Comparison of ENCODE assay signal across 21 cellular contexts in the genomic region with DNA sequence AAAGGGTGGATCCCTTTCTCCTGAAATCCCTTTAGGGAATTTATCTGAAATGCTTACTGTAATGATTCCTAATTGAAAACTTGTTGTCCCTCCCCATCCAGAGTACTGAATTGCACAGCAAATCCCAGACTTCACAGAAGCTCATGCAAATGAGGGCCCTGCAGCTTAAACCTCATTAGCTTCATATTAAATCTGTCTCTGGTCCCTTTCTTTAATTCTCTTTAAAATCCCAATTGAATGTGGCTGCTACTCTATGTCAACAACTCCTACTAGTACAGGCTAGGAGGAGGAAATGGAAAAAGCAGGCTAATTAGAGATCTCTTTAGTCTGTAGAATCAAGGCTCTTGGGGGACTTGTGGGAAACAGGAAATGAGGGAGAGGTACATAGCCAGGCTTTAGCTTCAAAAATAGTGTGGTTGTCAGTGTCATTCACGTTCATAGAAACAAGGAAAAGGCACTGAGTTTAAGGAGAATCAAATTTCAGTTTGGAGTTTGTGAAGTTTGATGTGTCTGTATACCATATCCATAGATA.
DNase-seq lines count a peak whose midpoint lies in the region; ATAC-seq and TF ChIP-seq lines count a peak whose summit lies in the region.
"Had no signal": no experiment of that assay in that cellular context is flagged by ENCODE, and none has a peak within 500 bp of the region (broad histone marks: within the 10 kb centered on the region; RNA-seq: fewer than 3 reads in every experiment).

No MANE protein-coding gene starts in this region.

- H3K9me3 ChIP-seq in A673 (ENCODE audit: low read depth, low read length, poor library complexity, severe bottlenecking), result no peaks in the 10 kb centered on the region
- H3K9me3 ChIP-seq in RWPE2 (ENCODE audit: severe bottlenecking), result peaks cover 4% of the 10 kb centered on the region
- H3K9me3 ChIP-seq in T-helper 17 cell (ENCODE audit: control insufficient read depth, low read length, poor library complexity, severe bottlenecking), result no peaks in the 10 kb centered on the region
- H3K9me3 ChIP-seq in colonic mucosa, result no peaks in the 10 kb centered on the region

- ATAC-seq in RWPE2 (ENCODE audit: low read depth), result no peak
- ATAC-seq in GM19455 (IDR thresholded peaks at IDR 0.05; ENCODE audit: unreplicated experiment), result no peak
- ATAC-seq in T-helper 17 cell, result no peak
- ATAC-seq: HCT116, K562 had no signal

- intact Hi-C loops in A673 (cut with micrococcal nuclease; ENCODE audit: unreplicated experiment) (no loop called here), colonic mucosa (cut with DNase I) (no loop called here)

- H3K27me3 Mint-ChIP-seq in T-helper 17 cell, result no peaks in the 10 kb centered on the region

- H3K9ac ChIP-seq in colonic mucosa (ENCODE audit: low read depth in 2 of 2, low read length in 2 of 2), result no peak overlapping the region

- no peak for TF ChIP-seq CTCF in A673 (conservative IDR thresholded peaks at IDR 0.05; ENCODE audit: low read depth, low read length)
- TF ChIP-seq CTCF in RWPE2 (IDR thresholded peaks at IDR 0.05; ENCODE audit: poor library complexity, severe bottlenecking), result no peak
- no peak for TF ChIP-seq CTCF in colonic mucosa (IDR thresholded peaks at IDR 0.05)

- H3K4me1 ChIP-seq in A673 (ENCODE audit: insufficient read depth, low read length, poor library complexity, severe bottlenecking) (peaks cover 5% of the 10 kb centered on the region), RWPE2 (ENCODE audit: insufficient read depth, poor library complexity, severe bottlenecking) (peaks cover 40% of the 10 kb centered on the region), colonic mucosa (no peaks in the 10 kb centered on the region)

- CTCF ChIA-PET in A673 (lab: Charles Lee), result no interaction called here

- DNase-seq in A673 (ENCODE audit: low spot score) (peak; percentile 48), DMS53 (lab: John Stamatoyannopoulos, UW) (peak; percentile 12), RWPE2 (ENCODE audit: low spot score) (no peak), epithelial cell of prostate (ENCODE audit: low read depth, low spot score) (no peak), nucleus accumbens (lab: John Stamatoyannopoulos, UW) (no peak), T-helper 17 cell (no peak), colonic mucosa (no peak)
- DNase-seq: AML-193, DMS79, MV-4-11, NCI-H1436 treated with DMSO at 0.1 percent for 48 hours, NCI-H2029 treated with DMSO at 0.1 percent for 48 hours, NCI-H2227 treated with DMSO at 0.1 percent for 48 hours, NCI-H524 treated with DMSO at 0.1 percent for 48 hours, OCI-M1, RPMI8226, T-helper 1 cell had no signal

- H3K36me3 Mint-ChIP-seq in T-helper 17 cell (ENCODE audit: low read depth), result no peaks in the 10 kb centered on the region
- H3K36me3 Mint-ChIP-seq: CD14-positive monocyte had no signal

- H3K4me3 ChIP-seq in A673 (ENCODE audit: low read depth, low read length, poor library complexity, severe bottlenecking) (no peak overlapping the region), RWPE2 (ENCODE audit: severe bottlenecking) (no peak overlapping the region), colonic mucosa (no peak overlapping the region)
- H3K4me3 ChIP-seq: K562 had no signal

- H3K36me3 ChIP-seq in A673 (ENCODE audit: insufficient read depth, low read length, poor library complexity, severe bottlenecking), result no peaks in the 10 kb centered on the region
- H3K36me3 ChIP-seq in RWPE2 (ENCODE audit: low read depth), result peaks cover 4% of the 10 kb centered on the region; the same call in 1 of the 2 replicates
- no peaks in the 10 kb centered on the region for H3K36me3 ChIP-seq in colonic mucosa

- H3K27me3 ChIP-seq in A673 (replicated peaks; ENCODE audit: insufficient read depth, low read depth, low read length, poor library complexity) (no peaks in the 10 kb centered on the region), RWPE2 (ENCODE audit: insufficient read depth, poor library complexity, severe bottlenecking) (no peaks in the 10 kb centered on the region), colonic mucosa (no peaks in the 10 kb centered on the region)

- H3K27ac Mint-ChIP-seq in T-helper 17 cell, result no peak overlapping the region
- H3K27ac Mint-ChIP-seq: CD14-positive monocyte had no signal

- H3K4me1 Mint-ChIP-seq in T-helper 17 cell, result no peaks in the 10 kb centered on the region
- H3K4me1 Mint-ChIP-seq: CD14-positive monocyte had no signal

- no peak overlapping the region for H3K27ac ChIP-seq in A673 (ENCODE audit: low read depth, low read length, poor library complexity, severe bottlenecking)
- peak overlapping the region; percentile 51 for H3K27ac ChIP-seq in RWPE2 (ENCODE audit: poor library complexity, severe bottlenecking)
- peak overlapping the region; percentile 71 for H3K27ac ChIP-seq in epithelial cell of prostate
- no peak overlapping the region for H3K27ac ChIP-seq in colonic mucosa

- POLR2A ChIA-PET in A673 (lab: Charles Lee; ENCODE audit: low non-redundant PET), result no interaction called here

- H3K4me3 Mint-ChIP-seq in T-helper 17 cell, result no peak overlapping the region
- H3K4me3 Mint-ChIP-seq: CD14-positive monocyte had no signal

- BruUV-seq in A673 (replicated peaks; lab: Mats Ljungman, UMichigan), result no TSS peak

Comparison
In these comparisons a context has a peak if more than half of its experiments do, and no peak if none do; other contexts are left out.
1. DNase-seq: peak in A673 (single experiment) and DMS53 (single experiment); none in RWPE2 (single experiment), epithelial cell of prostate (single experiment), nucleus accumbens (0 of 56), T-helper 17 cell (0 of 3) and colonic mucosa (single experiment).
2. H3K27ac ChIP-seq: peak in RWPE2 (single experiment) and epithelial cell of prostate (single experiment); none in A673 (single experiment) and colonic mucosa (single experiment).